2 cellular contexts compared by ENCODE assay signal in genomic region chr17:79459003-79459655, GRCh38.
TF ChIP-seq lines count a peak whose summit lies in the region.

No MANE protein-coding gene starts in this region.

TF ChIP-seq in A549, 52 proteins besides CTCF, POLR2A, EP300 and RAD21:
- TF ChIP-seq PBX3 (IDR thresholded peaks at IDR 0.05) (no peak), KDM1A (IDR thresholded peaks at IDR 0.05; ENCODE audit: low read depth) (no peak), RCOR1 (IDR thresholded peaks at IDR 0.05; ENCODE audit: low read depth, low read length) (no peak), REST (IDR thresholded peaks at IDR 0.05) (no peak), ATOH8 (CRISPR knock-in tag; IDR thresholded peaks at IDR 0.05; ENCODE audit: low read depth) (no peak), BCL3 (IDR thresholded peaks at IDR 0.05) (no peak), HMGXB4 (CRISPR knock-in tag; IDR thresholded peaks at IDR 0.05; ENCODE audit: borderline replicate concordance) (no peak), FOXS1 (CRISPR knock-in tag; IDR thresholded peaks at IDR 0.05) (no peak), CBX2 (IDR thresholded peaks at IDR 0.05; ENCODE audit: borderline replicate concordance, low read depth) (no peak), RNF2 (IDR thresholded peaks at IDR 0.05; ENCODE audit: borderline replicate concordance, low read depth) (no peak), FOSB (CRISPR knock-in tag; IDR thresholded peaks at IDR 0.05) (no peak), ZNF302 (CRISPR knock-in tag; IDR thresholded peaks at IDR 0.05) (no peak), SMC3 (IDR thresholded peaks at IDR 0.05) (no peak), NFE2L2 (conservative IDR thresholded peaks at IDR 0.05; ENCODE audit: low read length) (no peak), EHMT2 (IDR thresholded peaks at IDR 0.05; ENCODE audit: low read depth) (no peak), MAX (IDR thresholded peaks at IDR 0.05) (no peak)
TF ChIP-seq in A549: peak in this region for 0.

TF ChIP-seq in K562, 482 proteins besides CTCF, POLR2A, EP300 and RAD21 (continued from another document):
- TF ChIP-seq ARID4B (CRISPR knock-in tag; IDR thresholded peaks at IDR 0.05) (no peak), PBX2 (CRISPR knock-in tag; IDR thresholded peaks at IDR 0.05; ENCODE audit: low read depth) (no peak), PBX2 (tag; conservative IDR thresholded peaks at IDR 0.05; ENCODE audit: low read depth) (no peak), KLF13 (tag; IDR thresholded peaks at IDR 0.05; ENCODE audit: borderline replicate concordance, low read depth) (no peak), ETV5 (CRISPR knock-in tag; IDR thresholded peaks at IDR 0.05; ENCODE audit: low read depth) (no peak), CBFA2T3 (IDR thresholded peaks at IDR 0.05) (no peak), TAF15 (IDR thresholded peaks at IDR 0.05; ENCODE audit: low read depth, low read length) (no peak), BMI1 (IDR thresholded peaks at IDR 0.05; ENCODE audit: low read length) (no peak), TAL1 (IDR thresholded peaks at IDR 0.05) (no peak), HNRNPUL1 (IDR thresholded peaks at IDR 0.05; ENCODE audit: low read length) (no peak), TCF15 (CRISPR knock-in tag; IDR thresholded peaks at IDR 0.05) (no peak), E2F5 (CRISPR knock-in tag; IDR thresholded peaks at IDR 0.05) (no peak), CUX1 (CRISPR knock-in tag; IDR thresholded peaks at IDR 0.05) (no peak), THRB (CRISPR knock-in tag; conservative IDR thresholded peaks at IDR 0.05) (no peak)
